Comparison of ENCODE assay signal across 10 cellular contexts in genomic region chrX:73262991-73263390, GRCh38. TPM values are rescaled to one million over a fixed set of nuclear protein-coding genes. Genes with fewer than 3 reads are reported as not detected.
DNase-seq lines count a peak whose midpoint lies in the region; ATAC-seq, FAIRE-seq and TF ChIP-seq lines count a peak whose summit lies in the region.
"Had no signal": no experiment of that assay in that cellular context is flagged by ENCODE, and none has a peak within 500 bp of the region (broad histone marks: within the 10 kb centered on the region; RNA-seq: fewer than 3 reads in every experiment).

No MANE protein-coding gene starts in this region.

- H3K9me3 ChIP-seq in A549 (no peaks in the 10 kb centered on the region), H1 (ENCODE audit: insufficient read depth in 2 of 2, low read depth in 1 of 2, low read length in 1 of 2) (no peaks in the 10 kb centered on the region), ascending aorta (no peaks in the 10 kb centered on the region), psoas muscle (no peaks in the 10 kb centered on the region)
- H3K9me3 ChIP-seq: neutrophil had no signal

- H3K4me3 ChIP-seq in A549, result no peak overlapping the region
- H3K4me3 ChIP-seq in GM06990 (replicated peaks; ENCODE audit: low read depth, low read length), result no peak overlapping the region
- no peak overlapping the region for H3K4me3 ChIP-seq in H1 (ENCODE audit: extremely low read depth in 1 of 4, insufficient read depth in 2 of 4, low read depth in 3 of 4, low read length in 4 of 4)
- H3K4me3 ChIP-seq in ascending aorta, result no peak overlapping the region
- H3K4me3 ChIP-seq in psoas muscle, result no peak overlapping the region

- intact Hi-C loops in ascending aorta (cut with DNase I), result no loop called here
- intact Hi-C loops in psoas muscle (cut with DNase I), result no loop called here

- H3K27me3 ChIP-seq in GM06990 (replicated peaks; ENCODE audit: control insufficient read depth, insufficient read depth, low read length), result no peaks in the 10 kb centered on the region
- H3K27me3 ChIP-seq in H1 (replicated peaks in 1 of 4; ENCODE audit: control insufficient read depth in 3 of 4, extremely low read depth in 1 of 4, insufficient read depth in 3 of 4, low read length in 3 of 4), result no peaks in the 10 kb centered on the region
- H3K27me3 ChIP-seq in ascending aorta, result no peaks in the 10 kb centered on the region
- H3K27me3 ChIP-seq in psoas muscle (ENCODE audit: insufficient read depth in 3 of 3, low read length in 2 of 3), result peaks cover 0 to 25% (median 0%) of the 10 kb centered on the region in 3 donors
- H3K27me3 ChIP-seq: neutrophil had no signal

- TF ChIP-seq RAD21 in A549 (conservative IDR thresholded peaks at IDR 0.05 in 1 of 2, IDR thresholded peaks at IDR 0.05 in 1 of 2) (peak; percentile 51 to 56; a peak in 4 of 5 replicates), H1 (IDR thresholded peaks at IDR 0.05 in 1 of 2, conservative IDR thresholded peaks at IDR 0.05 in 1 of 2; ENCODE audit: low read depth in 2 of 2, low read length in 2 of 2) (peak; percentile 58 to 71)

- H3K79me2 ChIP-seq in H1 (ENCODE audit: control insufficient read depth in 1 of 2, insufficient read depth in 2 of 2, low read length in 2 of 2), result no peaks in the 10 kb centered on the region

- 8% methylated on average over 2 of the region's 2 CpGs for WGBS in A549 (ENCODE audit: missing lambda C conversion rate)
- 72% methylated on average over 2 of the region's 2 CpGs; no CpG with 5 or more reads in 1 of the 2 experiments for WGBS in H1 (ENCODE audit: extremely low coverage in 1 of 2, insufficient coverage in 1 of 2, insufficient read length in 1 of 2, insufficient replicate concordance in 2 of 2, low coverage in 1 of 2, low lambda C conversion rate in 2 of 2, missing lambda C conversion rate in 1 of 2), 2 experiments
- 22 to 28% (median 27%) methylated on average over 2 of the region's 2 CpGs for WGBS in psoas muscle, 3 donors

- no peak overlapping the region for H2AK5ac ChIP-seq in H1 (ENCODE audit: low read depth, low read length)

- no peak overlapping the region for H3K23ac ChIP-seq in H1 (ENCODE audit: insufficient read length)

- H3K27ac ChIP-seq in A549 (no peak overlapping the region), H1 (ENCODE audit: low read depth, low read length) (no peak overlapping the region), ascending aorta (no peak overlapping the region), psoas muscle (no peak overlapping the region)
- H3K27ac ChIP-seq: neutrophil had no signal

- POLR2A ChIA-PET in A549 (lab: Yijun Ruan, JAX) (no interaction called here), H1 (lab: Charles Lee; ENCODE audit: partially characterized antibody) (no interaction called here)

- H2BK20ac ChIP-seq in H1 (ENCODE audit: low read length), result no peak overlapping the region

- no peaks in the 10 kb centered on the region for H4K20me1 ChIP-seq in H1 (replicated peaks in 1 of 2; ENCODE audit: control insufficient read depth in 1 of 2, insufficient read depth in 2 of 2, low read length in 2 of 2)

- ATAC-seq in A549, result peak; percentile 62 to 77; a peak in 4 of 6 replicates
- ATAC-seq in psoas muscle, result no peak

- TF ChIP-seq POLR2A in A549 (IDR thresholded peaks at IDR 0.05; ENCODE audit: low read length), result no peak
- TF ChIP-seq POLR2A in H1 (IDR thresholded peaks at IDR 0.05; ENCODE audit: control extremely low read depth in 1 of 2, low read depth in 2 of 2, low read length in 2 of 2), result no peak

- no peak overlapping the region for H3K14ac ChIP-seq in H1 (ENCODE audit: insufficient read length)

- H2BK5ac ChIP-seq in H1 (ENCODE audit: low read depth, low read length), result no peak overlapping the region

- no peak overlapping the region for H2AFZ ChIP-seq in H1 (ENCODE audit: low read length)

- H3K4me2 ChIP-seq in A549 (no peak overlapping the region), H1 (ENCODE audit: insufficient read depth in 1 of 2, low read depth in 2 of 2, low read length in 2 of 2) (no peak overlapping the region)

- H2BK120ac ChIP-seq in H1 (replicated peaks; ENCODE audit: low read depth, low read length), result no peak overlapping the region

- TF ChIP-seq EP300 in A549 (IDR thresholded peaks at IDR 0.05) (no peak), H1 (IDR thresholded peaks at IDR 0.05; ENCODE audit: borderline replicate concordance in 1 of 2, low read depth in 2 of 2, low read length in 2 of 2) (no peak)

- CTCF ChIA-PET in A549 (lab: Yijun Ruan, JAX), result no interaction called here
- CTCF ChIA-PET in H1 (lab: Charles Lee; ENCODE audit: partially characterized antibody), result no interaction called here

- no peak overlapping the region for H4K5ac ChIP-seq in H1 (ENCODE audit: insufficient read length, low read depth, low read length)

- H2BK12ac ChIP-seq in H1 (ENCODE audit: low read depth, low read length), result no peak overlapping the region

- H3K4me1 ChIP-seq in A549 (no peaks in the 10 kb centered on the region), H1 (replicated peaks in 1 of 4; ENCODE audit: control insufficient read depth in 3 of 4, insufficient read depth in 4 of 4, low read length in 3 of 4) (0 out of 7 replicates have a peak, but pooled peaks cover 0 to under 1% (median 0%) of the 10 kb centered on the region in 4 experiments), ascending aorta (no peaks in the 10 kb centered on the region), psoas muscle (no peaks in the 10 kb centered on the region)

- H3K23me2 ChIP-seq in H1 (ENCODE audit: low read depth, low read length), result no peaks in the 10 kb centered on the region

- TF ChIP-seq CTCF in A549 (IDR thresholded peaks at IDR 0.05) (peak; percentile 41; the same call in 1 of the 3 replicates), GM06990 (IDR thresholded peaks at IDR 0.05; ENCODE audit: insufficient read depth, low read length, poor library complexity, severe bottlenecking) (peak; percentile 36), H1 (IDR thresholded peaks at IDR 0.05; ENCODE audit: control extremely low read depth in 1 of 3, insufficient read depth in 1 of 3, low read depth in 1 of 3, low read length in 3 of 3) (peak in 2 of 3 experiments; percentile 21 to 35; a peak in 2 of 4 replicates), ascending aorta (IDR thresholded peaks at IDR 0.05) (peak in 1 of 3 experiments; percentile 11), psoas muscle (IDR thresholded peaks at IDR 0.05) (no peak)

- no peak overlapping the region for H4K91ac ChIP-seq in H1 (replicated peaks; ENCODE audit: insufficient read length, low read length)

- H2BK15ac ChIP-seq in H1 (ENCODE audit: low read length), result no peak overlapping the region

- no peak for FAIRE-seq in A549 (lab: Jason Lieb, UNC)
- peak; percentile 87 for FAIRE-seq in H1 (lab: Jason Lieb, UNC)

- DNase-seq in A549 (ENCODE audit: low read depth in 1 of 2, low spot score in 1 of 2), result peak; percentile 1 to 34
- no peak for DNase-seq in GM06990 (ENCODE audit: extremely low read depth, insufficient read length)
- DNase-seq in NCI-H460 (ENCODE audit: extremely low read depth, low read depth), result peak; percentile 5
- DNase-seq in H1 (ENCODE audit: low read depth in 1 of 2, low spot score in 2 of 2), result no peak
- no peak for DNase-seq in ascending aorta (ENCODE audit: low spot score in 2 of 2)
- DNase-seq in dedifferentiated amniotic fluid mesenchymal stem cell (ENCODE audit: extremely low spot score), result no peak
- DNase-seq in T-helper 9 cell, result no peak
- DNase-seq in psoas muscle, result no peak
- DNase-seq: DMS153 had no signal

- H4K8ac ChIP-seq in H1 (ENCODE audit: extremely low read depth, insufficient read depth, low read length), result no peak overlapping the region

- no peak overlapping the region for H3K56ac ChIP-seq in H1 (replicated peaks; ENCODE audit: insufficient read length, low read depth, low read length)

- H3K18ac ChIP-seq in H1 (ENCODE audit: extremely low read depth, low read length), result no peak overlapping the region

- no peak overlapping the region for H3K4ac ChIP-seq in H1 (replicated peaks; ENCODE audit: insufficient read length, low read depth, low read length)

- H3K79me1 ChIP-seq in H1 (ENCODE audit: low read depth, low read length), result no peaks in the 10 kb centered on the region

- no peaks in the 10 kb centered on the region for H3K36me3 ChIP-seq in GM06990 (ENCODE audit: control insufficient read depth, insufficient read depth, low read length)
- no peaks in the 10 kb centered on the region for H3K36me3 ChIP-seq in H1 (ENCODE audit: control insufficient read depth in 2 of 4, insufficient read depth in 4 of 4, low read length in 3 of 4)
- H3K36me3 ChIP-seq in ascending aorta, result no peaks in the 10 kb centered on the region
- no peaks in the 10 kb centered on the region for H3K36me3 ChIP-seq in psoas muscle (ENCODE audit: insufficient read depth in 1 of 2, low read depth in 1 of 2)
- H3K36me3 ChIP-seq: neutrophil had no signal

- H3K9ac ChIP-seq in H1 (replicated peaks in 1 of 4; ENCODE audit: extremely low read depth in 1 of 4, low read depth in 3 of 4, low read length in 3 of 4), result no peak overlapping the region

TF ChIP-seq in A549, 52 proteins besides CTCF, POLR2A, EP300 and RAD21:
- TF ChIP-seq SMC3 (IDR thresholded peaks at IDR 0.05), result peak; percentile 33; the same call in 1 of the 3 replicates
- TF ChIP-seq CBX2 (IDR thresholded peaks at IDR 0.05; ENCODE audit: borderline replicate concordance, low read depth), result no peak

TF ChIP-seq in H1, 55 proteins besides CTCF, POLR2A, EP300 and RAD21 (continues in another document):
- TF ChIP-seq RXRA (IDR thresholded peaks at IDR 0.05; ENCODE audit: insufficient read depth, low read depth, low read length) (no peak), EZH2 (IDR thresholded peaks at IDR 0.05; ENCODE audit: low read depth, low read length, severe bottlenecking) (no peak)

RNA-seq across cellular contexts. Expression of gene NAP1L2, which starts 48.3 kb away (rescaled TPM):
- polyA plus RNA-seq in A549 (2011; rRNA removed) (1.9 and 2.7 TPM in 2 replicates), A549 (2017; fragmentation: RNase III; extraction: RNeasy Plus Mini Kit Qiagen cat#74134 plus additional on column Dnase treatment) (1.3 to 1.8 TPM (median 1.4 TPM) in 3 replicates), H1 (2011; rRNA removed) (2.5 and 4.5 TPM in 2 replicates), psoas muscle (under 1 TPM; 0.10 to 0.93 (median 0.63) TPM)
- polyA plus RNA-seq in A549 (2012; cell fraction: cytosol; rRNA removed), result 0.57 and 0.65 TPM in 2 replicates
- polyA plus RNA-seq in A549 (2012; cell fraction: nucleus; rRNA removed), result 0.38 and 0.69 TPM in 2 replicates
- 0.29 and 0.39 TPM in 2 replicates for polyA minus RNA-seq in A549 (2011; rRNA and poly(A)+ RNA removed)
- total RNA-seq in NCI-H460 (2014; rRNA removed; shearing (Covaris generic)), result 2.2 and 4.6 TPM in 2 replicates
- 5.5 and 5.7 TPM in 2 replicates for polyA plus RNA-seq in NCI-H460 (2014; cell fraction: nucleus; rRNA removed)
- 15.8 and 17.0 TPM in 2 replicates for total RNA-seq in H1 (2021; fragmentation: NEBNext Ultra II Directional; extraction: Animal tissue kit (Norgen Biotek cat#: 25700))
- 10.0 TPM for polyA plus RNA-seq in H1 (2011; cell fraction: cytosol; rRNA removed)
- 2.7 TPM for polyA plus RNA-seq in H1 (2011; cell fraction: nucleus; rRNA removed)
- polyA plus RNA-seq in H1 (2012, experiment 1 of 2), result 8.4 to 10.6 TPM (median 9.3 TPM) in 4 replicates
- 1.3 TPM for polyA plus RNA-seq in H1 (2012, experiment 2 of 2)
- 9.9 TPM for polyA plus RNA-seq in H1 (2013, experiment 1 of 2)
- polyA plus RNA-seq in H1 (2013, experiment 2 of 2), result 8.7 TPM
- 2.3 and 3.1 TPM in 2 replicates for polyA minus RNA-seq in H1 (2011; rRNA and poly(A)+ RNA removed)
- polyA minus RNA-seq in H1 (2011; cell fraction: cytosol; rRNA and poly(A)+ RNA removed), result 5.7 TPM
- polyA minus RNA-seq in H1 (2011; cell fraction: nucleus; rRNA and poly(A)+ RNA removed), result 4.4 TPM
- total RNA-seq in ascending aorta (0.11 TPM), psoas muscle (1 to 10 TPM in 1 of 4 donors, under 1 TPM in 3; 0.54 to 2.1 (median 0.97) TPM)

Comparison
In these comparisons a context has a peak if more than half of its experiments do, and no peak if none do; other contexts are left out.
1. ATAC-seq: peak in A549 (2 of 2); none in psoas muscle (0 of 4).
2. DNase-seq: peak in A549 (2 of 2) and NCI-H460 (single experiment); none in GM06990 (single experiment), H1 (0 of 2), ascending aorta (0 of 2), dedifferentiated amniotic fluid mesenchymal stem cell (single experiment), T-helper 9 cell (single experiment) and psoas muscle (0 of 2).
3. Of the 18 proteins assayed by ChIP-seq in both H1 and A549: peak only in H1: none; only in A549: none; in both: CTCF and RAD21; in neither: 16.